ENCODE assay signal across 8 cellular contexts in genomic region chr2:74179063-74179865, GRCh38. TPM values are rescaled to one million over a fixed set of nuclear protein-coding genes. Genes with fewer than 3 reads are reported as not detected.
DNase-seq lines count a peak whose midpoint lies in the region; TF ChIP-seq lines count a peak whose summit lies in the region.

No MANE protein-coding gene starts in this region.

- TF ChIP-seq EP300 in SK-N-SH (IDR thresholded peaks at IDR 0.05; ENCODE audit: borderline replicate concordance in 1 of 2, low read depth in 1 of 2, low read length in 1 of 2) = no peak
- TF ChIP-seq EP300 in sigmoid colon (IDR thresholded peaks at IDR 0.05) = no peak

- H3K27me3 Mint-ChIP-seq in HFFc6 (ENCODE audit: insufficient read depth) = no peaks in the 10 kb centered on the region; the same call in 1 of the 2 replicates

- intact Hi-C loops in sigmoid colon (cut with DNase I) = loop anchor here (2.0 kb wide), 2 partner anchors 20 to 30 kb away; partner anchors contain the start of gene MTHFD2

- in situ Hi-C loops in KBM-7 (cut with MboI; ENCODE audit: low pct_unique_long_range_greater_than_20kb, low sequenced_read_pairs) (no loop called here), G401 (cut with HindIII; ENCODE audit: low sequenced_read_pairs) (no loop called here)

- H3K4me2 ChIP-seq in SK-N-SH = peak overlapping the region; percentile 72

- H3K4me1 ChIP-seq in SK-N-SH (ENCODE audit: control insufficient read depth in 1 of 2, insufficient read depth in 2 of 2, low read depth in 1 of 2, low read length in 1 of 2) = peaks cover 4 to 6% of the 10 kb centered on the region in 2 experiments; a peak in 3 of 4 replicates
- H3K4me1 ChIP-seq in sigmoid colon = peaks cover 0 to 39% (median 31%) of the 10 kb centered on the region in 4 donors

- peaks cover 24% of the 10 kb centered on the region for H3F3A ChIP-seq in SK-N-SH (replicated peaks; ENCODE audit: insufficient read depth)

- peaks cover 39% of the 10 kb centered on the region for H4K20me1 ChIP-seq in SK-N-SH (ENCODE audit: insufficient read depth)

- DNase-seq in GM12865 (ENCODE audit: low read depth) (peak; percentile 84), HFFc6 (no peak), SK-N-SH (no peak), fibroblast of the aortic adventitia (ENCODE audit: low read depth) (no peak), sigmoid colon (no peak), OCI-M2 (lab: John Stamatoyannopoulos, UW; ENCODE audit: unreplicated experiment) (no peak), KBM-7 (no peak), G401 (ENCODE audit: low spot score) (no peak)

- TF ChIP-seq CTCF in GM12865 (IDR thresholded peaks at IDR 0.05; ENCODE audit: insufficient read depth, low read depth, low read length, missing control alignments) = peak; percentile 16
- peak; percentile 77 for TF ChIP-seq CTCF in HFFc6 (IDR thresholded peaks at IDR 0.05)
- TF ChIP-seq CTCF in SK-N-SH (IDR thresholded peaks at IDR 0.05) = peak; percentile 61
- TF ChIP-seq CTCF in fibroblast of the aortic adventitia (IDR thresholded peaks at IDR 0.05; ENCODE audit: insufficient read depth, low read length) = peak; percentile 47
- peak in 3 of 4 experiments; percentile 21 to 44 (median 23) for TF ChIP-seq CTCF in sigmoid colon (IDR thresholded peaks at IDR 0.05)

- no peak for TF ChIP-seq RAD21 in SK-N-SH (IDR thresholded peaks at IDR 0.05; ENCODE audit: low read length)

- H3K27me3 ChIP-seq in SK-N-SH (ENCODE audit: insufficient read depth) (no peaks in the 10 kb centered on the region), sigmoid colon (no peaks in the 10 kb centered on the region)

- TF ChIP-seq POLR2A in sigmoid colon (IDR thresholded peaks at IDR 0.05) = no peak

- peak overlapping the region; percentile 99; the same call in 1 of the 2 replicates for H3K9ac ChIP-seq in SK-N-SH

- H3K9me2 ChIP-seq in SK-N-SH = no peaks in the 10 kb centered on the region

- CTCF ChIA-PET in SK-N-SH (lab: Yijun Ruan, JAX) = interaction anchor here (0.8 to 2.0 kb wide), 10 partner anchors 10 to 388 kb away, joined by 3 to 9 read pairs (median 4); partner anchors contain the start of gene MTHFD2

- peak overlapping the region; percentile 59; the same call in 1 of the 2 replicates for H3K27ac Mint-ChIP-seq in HFFc6

- peaks cover 42% of the 10 kb centered on the region for H3K79me2 ChIP-seq in SK-N-SH (ENCODE audit: insufficient read depth)

- H3K4me3 ChIP-seq in GM12865 (ENCODE audit: low read depth, low read length) (peak overlapping the region; percentile 84), SK-N-SH (ENCODE audit: low read depth in 2 of 2, low read length in 1 of 2) (peak overlapping the region; percentile 71 to 96), fibroblast of the aortic adventitia (ENCODE audit: low read depth, low read length) (peak overlapping the region; percentile 65), sigmoid colon (peak overlapping the region; percentile 71 to 98 (median 86))

- H3K4me3 Mint-ChIP-seq in HFFc6 = peak overlapping the region; percentile 94

- peak overlapping the region; percentile 47 to 94 for H3K27ac ChIP-seq in SK-N-SH (ENCODE audit: low read depth in 2 of 2, low read length in 1 of 2)
- peak overlapping the region; percentile 96 to 99 (median 97) for H3K27ac ChIP-seq in sigmoid colon

- 53% methylated on average over 25 of the region's 25 CpGs for WGBS in SK-N-SH (ENCODE audit: low lambda C conversion rate)
- WGBS in sigmoid colon, 2 donors = 40 to 52% methylated on average over 25 of the region's 25 CpGs

- H3K36me3 Mint-ChIP-seq in HFFc6 (ENCODE audit: low read depth) = peaks cover 11% of the 10 kb centered on the region; the same call in 1 of the 2 replicates

- peaks cover 0 to 28% of the 10 kb centered on the region in 2 experiments for H3K36me3 ChIP-seq in SK-N-SH (replicated peaks in 1 of 2; ENCODE audit: control insufficient read depth in 1 of 2, insufficient read depth in 2 of 2, low read length in 1 of 2)
- H3K36me3 ChIP-seq in sigmoid colon = no peaks in the 10 kb centered on the region

- H3K9me3 ChIP-seq in SK-N-SH (no peaks in the 10 kb centered on the region), sigmoid colon (no peaks in the 10 kb centered on the region)

- POLR2A ChIA-PET in SK-N-SH (lab: Yijun Ruan, JAX) = interaction anchor here (0.7 to 2.6 kb wide), 13 partner anchors 11 to 442 kb away, joined by 3 to 24 read pairs (median 5); partner anchors contain the start of genes BOLA3, C2orf81, MTHFD2 and STAMBP

- H3K4me1 Mint-ChIP-seq in HFFc6 (ENCODE audit: low read depth) = peaks cover 35% of the 10 kb centered on the region

- H3K9me3 Mint-ChIP-seq in HFFc6 = no peaks in the 10 kb centered on the region

- H2AFZ ChIP-seq in SK-N-SH (ENCODE audit: low read depth) = peak overlapping the region; percentile 89

TF ChIP-seq in SK-N-SH, 30 proteins besides CTCF, POLR2A, EP300 and RAD21 (continues in another document):
- TF ChIP-seq TAF1 (IDR thresholded peaks at IDR 0.05; ENCODE audit: borderline replicate concordance, low read depth, low read length) = peak; percentile 38
- TF ChIP-seq ZBTB33 (IDR thresholded peaks at IDR 0.05; ENCODE audit: borderline replicate concordance, low read depth) = no peak
- TF ChIP-seq IRF3 (IDR thresholded peaks at IDR 0.05; ENCODE audit: low read depth, low read length) = no peak
- no peak for TF ChIP-seq GATA2 (CRISPR knock-in tag; IDR thresholded peaks at IDR 0.05)
- no peak for TF ChIP-seq JUND (IDR thresholded peaks at IDR 0.05)
- TF ChIP-seq MXI1 (IDR thresholded peaks at IDR 0.05; ENCODE audit: low read depth, low read length) = peak; percentile 11; the same call in 1 of the 2 replicates
- TF ChIP-seq ELF1 (IDR thresholded peaks at IDR 0.05) = no peak
- no peak for TF ChIP-seq USF1 (IDR thresholded peaks at IDR 0.05; ENCODE audit: borderline replicate concordance, low read depth)
- no peak for TF ChIP-seq CHD2 (IDR thresholded peaks at IDR 0.05; ENCODE audit: low read length, partially characterized antibody)

RNA-seq across cellular contexts. Expression of gene MOB1A, which starts 0.6 kb away (rescaled TPM):
- total RNA-seq in HFFc6 (2021; fragmentation: NEBNext Ultra II Directional; extraction: Animal tissue kit (Norgen Biotek cat#: 25700)) = 100 to 1,000 TPM in 5 of 6 experiments, 10 to 100 TPM in 1; 95.4 to 121 (median 112) TPM
- polyA plus RNA-seq in SK-N-SH (2012; rRNA removed) (15.3 and 19.7 TPM in 2 replicates), sigmoid colon (10 to 100 TPM; 51.1 to 85.1 (median 64.2) TPM)
- polyA plus RNA-seq in SK-N-SH (2012; cell fraction: cytosol; rRNA removed) = 26.8 and 31.0 TPM in 2 replicates
- polyA plus RNA-seq in SK-N-SH (2012; cell fraction: nucleus; rRNA removed) = 7.5 and 15.5 TPM in 2 replicates
- total RNA-seq in fibroblast of the aortic adventitia (ENCODE audit: low replicate concordance) (159 and 164 TPM in 2 replicates), sigmoid colon (100 to 1,000 TPM in 2 of 4 donors, 10 to 100 TPM in 2; 80.0 to 108 (median 95.6) TPM)
- 74.5 and 107 TPM in 2 replicates for total RNA-seq in G401 (2014; rRNA removed; shearing (Covaris generic))

RNA-seq across cellular contexts. Expression of gene MTHFD2, which starts 19.2 kb away (rescaled TPM):
- total RNA-seq in HFFc6 (2021; fragmentation: NEBNext Ultra II Directional; extraction: Animal tissue kit (Norgen Biotek cat#: 25700)) = 10 to 100 TPM; 75.3 to 99.6 (median 85.1) TPM
- polyA plus RNA-seq in SK-N-SH (2012; rRNA removed) (68.6 and 82.6 TPM in 2 replicates), sigmoid colon (10 to 100 TPM; 31.2 to 59.4 (median 34.2) TPM)
- 75.5 and 88.9 TPM in 2 replicates for polyA plus RNA-seq in SK-N-SH (2012; cell fraction: cytosol; rRNA removed)
- polyA plus RNA-seq in SK-N-SH (2012; cell fraction: nucleus; rRNA removed) = 67.4 and 69.4 TPM in 2 replicates
- total RNA-seq in fibroblast of the aortic adventitia (ENCODE audit: low replicate concordance) (38.7 and 254 TPM in 2 replicates), sigmoid colon (10 to 100 TPM; 12.7 to 26.2 (median 19.7) TPM)
- total RNA-seq in G401 (2014; rRNA removed; shearing (Covaris generic)) = 133 and 221 TPM in 2 replicates

RNA-seq across cellular contexts. Expression of gene BOLA3, which starts 31.6 kb away (rescaled TPM):
- total RNA-seq in HFFc6 (2021; fragmentation: NEBNext Ultra II Directional; extraction: Animal tissue kit (Norgen Biotek cat#: 25700)) = 10 to 100 TPM; 71.6 to 92.5 (median 80.8) TPM
- polyA plus RNA-seq in SK-N-SH (2012; rRNA removed) (64.4 and 90.1 TPM in 2 replicates), sigmoid colon (100 to 1,000 TPM in 2 of 3 donors, 10 to 100 TPM in 1; 47.9 to 131 (median 109) TPM)
- polyA plus RNA-seq in SK-N-SH (2012; cell fraction: cytosol; rRNA removed) = 96.8 and 144 TPM in 2 replicates
- polyA plus RNA-seq in SK-N-SH (2012; cell fraction: nucleus; rRNA removed) = 17.9 and 18.5 TPM in 2 replicates
- total RNA-seq in fibroblast of the aortic adventitia (ENCODE audit: low replicate concordance) (10.2 and 49.4 TPM in 2 replicates), sigmoid colon (10 to 100 TPM; 26.1 to 44.4 (median 34.3) TPM)
- 121 and 145 TPM in 2 replicates for total RNA-seq in G401 (2014; rRNA removed; shearing (Covaris generic))

Comparison
In these comparisons a context has a peak if more than half of its experiments do, and no peak if none do; other contexts are left out.
1. CTCF ChIP-seq: peak in every context shown above with its lines; median percentile 77 in HFFc6; 61 in SK-N-SH; 47 in fibroblast of the aortic adventitia; 23 in sigmoid colon; 16 in GM12865.